8 cellular contexts compared by ENCODE assay signal in the genomic region with DNA sequence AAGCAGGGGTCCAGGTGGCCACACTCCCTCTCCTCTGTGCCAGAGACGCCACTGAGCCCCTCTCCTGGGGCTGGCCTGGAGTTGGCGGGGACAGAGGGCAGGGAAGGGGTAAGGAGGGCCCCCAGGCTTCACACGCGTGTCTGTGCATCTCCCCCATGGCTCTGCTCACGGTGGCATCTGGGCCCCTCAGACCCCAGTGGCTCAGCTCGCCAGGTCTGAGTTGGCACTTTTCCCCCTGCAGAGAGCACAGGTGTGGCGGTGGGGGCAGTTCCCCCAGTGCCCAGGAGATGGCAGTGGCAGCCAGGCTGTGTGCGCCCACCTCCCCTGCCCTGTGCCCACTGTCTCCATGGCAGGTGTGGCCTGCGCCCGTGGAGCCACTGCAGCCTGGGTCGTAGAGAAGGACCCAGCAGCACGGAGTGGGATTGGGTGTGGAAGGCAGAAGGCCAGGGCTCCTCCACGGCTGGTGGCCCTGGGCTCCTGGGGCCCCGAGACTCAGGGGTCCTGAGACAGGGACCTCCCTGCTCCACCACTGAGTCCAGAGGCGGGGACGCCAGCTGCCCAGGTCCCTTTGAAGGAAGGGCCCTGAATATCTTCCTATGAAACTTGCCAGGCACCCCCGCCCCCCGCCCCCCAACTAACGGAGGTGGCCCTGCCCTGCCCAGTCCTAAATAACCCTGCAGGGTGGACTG. TPM values are rescaled to one million over a fixed set of nuclear protein-coding genes. Genes with fewer than 3 reads are reported as not detected.
DNase-seq lines count a peak whose midpoint lies in the region; ATAC-seq and TF ChIP-seq lines count a peak whose summit lies in the region.

No MANE protein-coding gene starts in this region.

- H3K9me3 Mint-ChIP-seq in activated naive CD8-positive, alpha-beta T cell treated with anti-CD3 and anti-CD28 coated beads, Interleukin-2, amount 10 ng/mL, durations not matched to agents 7 days and 5 days = no peaks in the 10 kb centered on the region

- intact Hi-C loops in A673 (cut with micrococcal nuclease; ENCODE audit: unreplicated experiment) = loop anchor here (1.0 kb wide), 1 partner anchor 400 kb away; no protein-coding TSS in a partner anchor
- intact Hi-C loops in stomach (cut with DNase I; ENCODE audit: low total_unique reads) = no loop called here

- BruUV-seq in A673 (replicated peaks; lab: Mats Ljungman, UMichigan) = no TSS peak

- no peaks in the 10 kb centered on the region for H4K20me1 ChIP-seq in OCI-LY1 (ENCODE audit: insufficient read depth, low read length)

- no peaks in the 10 kb centered on the region for H3K27me3 Mint-ChIP-seq in activated naive CD8-positive, alpha-beta T cell treated with anti-CD3 and anti-CD28 coated beads, Interleukin-2, amount 10 ng/mL, durations not matched to agents 7 days and 5 days

- CTCF ChIA-PET in A673 (lab: Charles Lee) = no interaction called here

- no peak overlapping the region for H2AFZ ChIP-seq in OCI-LY1 (ENCODE audit: low read length)

- TF ChIP-seq CTCF in A673 (conservative IDR thresholded peaks at IDR 0.05; ENCODE audit: low read depth, low read length) (peak; percentile 82), GM12865 (IDR thresholded peaks at IDR 0.05; ENCODE audit: insufficient read depth, low read depth, low read length, missing control alignments) (peak; percentile 85), OCI-LY1 (IDR thresholded peaks at IDR 0.05; ENCODE audit: low read length) (peak; percentile 93), stomach (IDR thresholded peaks at IDR 0.05) (peak in 5 of 7 experiments; percentile 41 to 78 (median 71))

- no peaks in the 10 kb centered on the region for H3K9me2 ChIP-seq in OCI-LY1 (ENCODE audit: low read depth, low read length)

- no peak for TF ChIP-seq EP300 in stomach (IDR thresholded peaks at IDR 0.05)

- peak; percentile 50 for DNase-seq in A673 (ENCODE audit: low spot score)
- peak; percentile 67 for DNase-seq in GM12865 (ENCODE audit: low read depth)
- DNase-seq in activated naive CD8-positive, alpha-beta T cell treated with anti-CD3 and anti-CD28 coated beads, Interleukin-2, amount 10 ng/mL, durations not matched to agents 7 days and 5 days = peak; percentile 76
- DNase-seq in kidney glomerular epithelial cell (lab: John Stamatoyannopoulos, UW) = peak; percentile 0
- peak; percentile 62 for DNase-seq in stomach
- DNase-seq in foreskin melanocyte = no peak

- H3K79me2 ChIP-seq in OCI-LY1 (ENCODE audit: insufficient read depth, low read length) = no peaks in the 10 kb centered on the region

- H3K9ac ChIP-seq in OCI-LY1 (ENCODE audit: low read length) = no peak overlapping the region

- no peak overlapping the region for H3K27ac Mint-ChIP-seq in activated naive CD8-positive, alpha-beta T cell treated with anti-CD3 and anti-CD28 coated beads, Interleukin-2, amount 10 ng/mL, durations not matched to agents 7 days and 5 days

- H3K4me3 ChIP-seq in A673 (ENCODE audit: low read depth, low read length, poor library complexity, severe bottlenecking) (no peak overlapping the region), GM12865 (ENCODE audit: low read depth, low read length) (no peak overlapping the region), OCI-LY1 (ENCODE audit: low read depth, low read length, poor library complexity, severe bottlenecking) (no peak overlapping the region), stomach (no peak overlapping the region)

- H3K4me1 ChIP-seq in A673 (ENCODE audit: insufficient read depth, low read length, poor library complexity, severe bottlenecking) = no peaks in the 10 kb centered on the region
- peaks cover 4% of the 10 kb centered on the region for H3K4me1 ChIP-seq in OCI-LY1 (ENCODE audit: insufficient read depth, low read length, severe bottlenecking)
- H3K4me1 ChIP-seq in stomach = peaks cover 13 to 28% (median 24%) of the 10 kb centered on the region in 4 donors

- H3K4me2 ChIP-seq in OCI-LY1 (ENCODE audit: low read length) = no peak overlapping the region

- ATAC-seq in activated naive CD8-positive, alpha-beta T cell treated with anti-CD3 and anti-CD28 coated beads, Interleukin-2, amount 10 ng/mL, durations not matched to agents 7 days and 5 days (ENCODE audit: low read depth) = no peak
- no peak for ATAC-seq in GM19395 (IDR thresholded peaks at IDR 0.05; ENCODE audit: unreplicated experiment)

- H3K4me1 Mint-ChIP-seq in activated naive CD8-positive, alpha-beta T cell treated with anti-CD3 and anti-CD28 coated beads, Interleukin-2, amount 10 ng/mL, durations not matched to agents 7 days and 5 days = peaks cover 3% of the 10 kb centered on the region

- H3F3A ChIP-seq in OCI-LY1 (ENCODE audit: insufficient read depth, low read length) = no peaks in the 10 kb centered on the region

- no peaks in the 10 kb centered on the region for H3K36me3 Mint-ChIP-seq in activated naive CD8-positive, alpha-beta T cell treated with anti-CD3 and anti-CD28 coated beads, Interleukin-2, amount 10 ng/mL, durations not matched to agents 7 days and 5 days

- H3K36me3 ChIP-seq in A673 (ENCODE audit: insufficient read depth, low read length, poor library complexity, severe bottlenecking) = no peaks in the 10 kb centered on the region
- H3K36me3 ChIP-seq in OCI-LY1 (ENCODE audit: insufficient read depth, low read length) = no peaks in the 10 kb centered on the region; the same call in 1 of the 2 replicates
- peaks cover 0 to 12% (median 11%) of the 10 kb centered on the region in 4 donors for H3K36me3 ChIP-seq in stomach

- TF ChIP-seq POLR2A in stomach (IDR thresholded peaks at IDR 0.05) = no peak

- H3K27ac ChIP-seq in A673 (ENCODE audit: low read depth, low read length, poor library complexity, severe bottlenecking) (no peak overlapping the region), OCI-LY1 (ENCODE audit: low read depth, low read length, poor library complexity, severe bottlenecking) (no peak overlapping the region), stomach (no peak overlapping the region)

- H3K9me3 ChIP-seq in A673 (ENCODE audit: low read depth, low read length, poor library complexity, severe bottlenecking) (no peaks in the 10 kb centered on the region), OCI-LY1 (ENCODE audit: low read length) (0 out of 2 replicates have a peak, but pooled peaks cover 6% of the 10 kb centered on the region), stomach (no peaks in the 10 kb centered on the region)

- H3K27me3 ChIP-seq in A673 (replicated peaks; ENCODE audit: insufficient read depth, low read depth, low read length, poor library complexity) (no peaks in the 10 kb centered on the region), OCI-LY1 (ENCODE audit: insufficient read depth, low read length) (peaks cover 7% of the 10 kb centered on the region; the same call in 1 of the 2 replicates), stomach (no peaks in the 10 kb centered on the region)

- POLR2A ChIA-PET in A673 (lab: Charles Lee; ENCODE audit: low non-redundant PET) = no interaction called here
- POLR2A ChIA-PET in activated naive CD8-positive, alpha-beta T cell treated with anti-CD3 and anti-CD28 coated beads, Interleukin-2, amount 10 ng/mL, durations not matched to agents 7 days and 5 days (lab: Charles Lee) = no interaction called here

- no peak overlapping the region for H3K4me3 Mint-ChIP-seq in activated naive CD8-positive, alpha-beta T cell treated with anti-CD3 and anti-CD28 coated beads, Interleukin-2, amount 10 ng/mL, durations not matched to agents 7 days and 5 days

- WGBS in stomach, 5 donors = 20 to 43% (median 39%) methylated on average over 7 to 19 of the region's 19 CpGs

RNA-seq across cellular contexts. Expression of a gene that starts 4.3 kb away (rescaled TPM):
- total RNA-seq in A673 (2021) (129 and 134 TPM in 2 replicates), stomach (100 to 1,000 TPM in 2 of 5 donors, 10 to 100 TPM in 3; 18.1 to 340 (median 85.3) TPM)
- 100 to 1,000 TPM; 124 to 139 TPM for total RNA-seq in activated naive CD8-positive, alpha-beta T cell treated with anti-CD3 and anti-CD28 coated beads, Interleukin-2, amount 10 ng/mL, durations not matched to agents 7 days and 5 days
- polyA plus RNA-seq in stomach = 100 to 1,000 TPM; 224 to 250 (median 241) TPM

RNA-seq across cellular contexts. Expression of a gene that starts 12.5 kb away (rescaled TPM):
- 103 TPM in 2 replicates for total RNA-seq in A673 (2021)
- 100 to 1,000 TPM; 135 to 140 TPM for total RNA-seq in activated naive CD8-positive, alpha-beta T cell treated with anti-CD3 and anti-CD28 coated beads, Interleukin-2, amount 10 ng/mL, durations not matched to agents 7 days and 5 days
- 100 to 1,000 TPM in 1 of 5 donors, 10 to 100 TPM in 1, 1 to 10 TPM in 3; 1.5 to 147 (median 8.7) TPM for total RNA-seq in stomach
- 1 to 10 TPM; 3.2 to 5.2 (median 4.1) TPM for polyA plus RNA-seq in stomach

RNA-seq across cellular contexts. Expression of a gene that starts 31.0 kb away (rescaled TPM):
- total RNA-seq in A673 (2021) = 174 and 182 TPM in 2 replicates
- total RNA-seq in activated naive CD8-positive, alpha-beta T cell treated with anti-CD3 and anti-CD28 coated beads, Interleukin-2, amount 10 ng/mL, durations not matched to agents 7 days and 5 days = 100 to 1,000 TPM; 206 to 220 TPM
- 100 to 1,000 TPM in 4 of 5 donors, 10 to 100 TPM in 1; 81.7 to 171 (median 128) TPM for total RNA-seq in stomach
- polyA plus RNA-seq in stomach = 100 to 1,000 TPM in 1 of 3 donors, 10 to 100 TPM in 2; 43.7 to 153 (median 49.1) TPM

RNA-seq across cellular contexts. Expression of a gene that starts 40.7 kb away (rescaled TPM):
- 54.8 and 60.6 TPM in 2 replicates for total RNA-seq in A673 (2021)
- 10 to 100 TPM; 50.9 to 51.8 TPM for total RNA-seq in activated naive CD8-positive, alpha-beta T cell treated with anti-CD3 and anti-CD28 coated beads, Interleukin-2, amount 10 ng/mL, durations not matched to agents 7 days and 5 days
- 100 to 1,000 TPM in 1 of 5 donors, 10 to 100 TPM in 4; 16.2 to 110 (median 51.9) TPM for total RNA-seq in stomach
- polyA plus RNA-seq in stomach = 10 to 100 TPM in 2 of 3 donors, 1 to 10 TPM in 1; 8.6 to 16.6 (median 11.5) TPM

RNA-seq across cellular contexts. Expression of a gene that starts 40.9 kb away (rescaled TPM):
- total RNA-seq in A673 (2021) = 89.9 and 98.6 TPM in 2 replicates
- 10 to 100 TPM; 47.4 to 50.9 TPM for total RNA-seq in activated naive CD8-positive, alpha-beta T cell treated with anti-CD3 and anti-CD28 coated beads, Interleukin-2, amount 10 ng/mL, durations not matched to agents 7 days and 5 days
- total RNA-seq in stomach = 10 to 100 TPM in 3 of 5 donors, 1 to 10 TPM in 2; 2.9 to 31.4 (median 25.2) TPM
- polyA plus RNA-seq in stomach = 100 to 1,000 TPM in 1 of 3 donors, 10 to 100 TPM in 2; 57.6 to 107 (median 91.4) TPM
